9 cellular contexts compared by ENCODE assay signal in the genomic region with DNA sequence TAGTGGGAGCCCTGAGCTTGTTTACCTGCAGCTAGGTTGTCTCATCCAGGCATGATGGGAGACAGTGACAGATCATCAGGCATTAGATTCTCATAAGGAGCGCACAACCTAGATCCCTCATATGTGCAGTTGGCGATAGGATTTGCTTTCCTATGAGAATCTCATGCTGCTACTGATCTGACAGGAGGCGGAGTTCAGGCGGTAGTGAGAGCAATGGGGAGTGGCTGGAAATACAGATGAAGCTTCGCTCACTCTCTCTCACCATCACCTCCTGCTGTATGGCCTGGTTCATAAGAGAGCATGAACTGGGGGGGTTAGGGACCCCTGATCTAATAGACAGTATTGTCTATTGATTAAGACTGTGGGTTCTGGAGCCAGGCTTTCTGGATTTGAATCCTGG.
"Had no signal": no experiment of that assay in that cellular context is flagged by ENCODE, and none has a peak within 500 bp of the region (broad histone marks: within the 10 kb centered on the region; RNA-seq: fewer than 3 reads in every experiment).

No MANE protein-coding gene starts in this region.

- H3K27ac ChIP-seq: GM23248 had no signal

- ATAC-seq: GM23338, HCT116 had no signal

- H3K4me2 ChIP-seq: GM23338 had no signal

- H3K9ac ChIP-seq: GM23248 had no signal

- DNase-seq: GM23248, GOT3, H7, H9, HCEC 1CT, HFFc6 had no signal

- H3K9me3 ChIP-seq: HAP-1 had no signal

- H3K4me3 ChIP-seq: GM23248, GM23338, HAP-1 had no signal

- H2AFZ ChIP-seq: GM23248, GM23338 had no signal
